Comparison of ENCODE assay signal across 20 cellular contexts in genomic region chr2:207097278-207097677, GRCh38.
DNase-seq lines count a peak whose midpoint lies in the region; ATAC-seq and TF ChIP-seq lines count a peak whose summit lies in the region.
"Had no signal": no experiment of that assay in that cellular context is flagged by ENCODE, and none has a peak within 500 bp of the region (broad histone marks: within the 10 kb centered on the region; RNA-seq: fewer than 3 reads in every experiment).

No MANE protein-coding gene starts in this region.

- DNase-seq in left ventricle myocardium inferior, result no peak
- DNase-seq in right atrium auricular region (ENCODE audit: low spot score), result no peak
- DNase-seq in WTC11 (ENCODE audit: low spot score), result no peak
- no peak for DNase-seq in upper lobe of left lung
- no peak for DNase-seq in foreskin keratinocyte
- DNase-seq: Calu3; CD8-positive, alpha-beta T cell; DMS53; GM23248; MM.1S; NCI-H1092; NCI-H146; NCI-H2081; NCI-H2171 treated with DMSO at 0.1 percent for 48 hours; Peyer's patch had no signal

- H3K9me3 Mint-ChIP-seq in WTC11, result no peaks in the 10 kb centered on the region
- H3K9me3 Mint-ChIP-seq: CD8-positive, alpha-beta T cell had no signal

- peaks cover 79% of the 10 kb centered on the region for H3K4me1 ChIP-seq in left ventricle myocardium inferior
- peaks cover 0 to 39% of the 10 kb centered on the region in 2 donors for H3K4me1 ChIP-seq in right atrium auricular region
- peaks cover 12 to 17% of the 10 kb centered on the region in 2 experiments for H3K4me1 ChIP-seq in neutrophil (ENCODE audit: control insufficient read depth in 1 of 2, insufficient read depth in 1 of 2, low read depth in 1 of 2, low read length in 1 of 2)
- H3K4me1 ChIP-seq in upper lobe of left lung, result peaks cover 4 to 26% (median 13%) of the 10 kb centered on the region in 4 donors
- H3K4me1 ChIP-seq in foreskin keratinocyte, result no peaks in the 10 kb centered on the region
- H3K4me1 ChIP-seq: BLaER1, Peyer's patch had no signal

- H3K27ac ChIP-seq in left ventricle myocardium inferior (replicated peaks) (peak overlapping the region; percentile 78), right atrium auricular region (peak overlapping the region in 1 of 2 donors; percentile 38), neutrophil (peak overlapping the region; percentile 72), upper lobe of left lung (peak overlapping the region in 3 of 4 donors; percentile 17 to 56 (median 27)), foreskin keratinocyte (no peak overlapping the region)
- H3K27ac ChIP-seq: A549, BLaER1, GM23248, Peyer's patch had no signal

- no peak for TF ChIP-seq EP300 in upper lobe of left lung (IDR thresholded peaks at IDR 0.05)

- H3K4me3 Mint-ChIP-seq in WTC11, result no peak overlapping the region
- H3K4me3 Mint-ChIP-seq: CD8-positive, alpha-beta T cell had no signal

- ATAC-seq in WTC11 (no peak), upper lobe of left lung (ENCODE audit: low FRiP score in 2 of 2) (no peak), foreskin keratinocyte (no peak), GM19452 (IDR thresholded peaks at IDR 0.05; ENCODE audit: unreplicated experiment) (no peak)
- ATAC-seq: A549; CD8-positive, alpha-beta T cell; HCT116 had no signal

- H3K36me3 Mint-ChIP-seq in WTC11, result peaks cover 3% of the 10 kb centered on the region; the same call in 1 of the 2 replicates

- H3K27me3 Mint-ChIP-seq in WTC11 (ENCODE audit: low read depth), result no peaks in the 10 kb centered on the region

- H3K4me3 ChIP-seq in left ventricle myocardium inferior, result no peak overlapping the region
- H3K4me3 ChIP-seq in right atrium auricular region, result no peak overlapping the region
- H3K4me3 ChIP-seq in neutrophil (ENCODE audit: low read depth in 1 of 2, low read length in 1 of 2), result no peak overlapping the region
- H3K4me3 ChIP-seq in upper lobe of left lung, result no peak overlapping the region
- H3K4me3 ChIP-seq: A549, BLaER1, GM23248, Peyer's patch had no signal

- H3K27me3 ChIP-seq in left ventricle myocardium inferior (ENCODE audit: low read depth) (no peaks in the 10 kb centered on the region), right atrium auricular region (no peaks in the 10 kb centered on the region), neutrophil (no peaks in the 10 kb centered on the region), upper lobe of left lung (no peaks in the 10 kb centered on the region), foreskin keratinocyte (no peaks in the 10 kb centered on the region)
- H3K27me3 ChIP-seq: BLaER1, Peyer's patch had no signal

- CTCF ChIA-PET in WTC11 (lab: Charles Lee), result no interaction called here

- 64 to 75% methylated on average over 4 of the region's 4 CpGs for WGBS in upper lobe of left lung, 2 donors

- H3K27ac Mint-ChIP-seq in WTC11, result 0 out of 2 replicates have a peak overlapping the region, but pooled peaks have one; percentile 11
- H3K27ac Mint-ChIP-seq: CD8-positive, alpha-beta T cell had no signal

- H3K36me3 ChIP-seq in left ventricle myocardium inferior, result no peaks in the 10 kb centered on the region
- H3K36me3 ChIP-seq in right atrium auricular region, result no peaks in the 10 kb centered on the region
- H3K36me3 ChIP-seq in neutrophil, result peaks cover 15% of the 10 kb centered on the region
- H3K36me3 ChIP-seq in upper lobe of left lung, result peaks cover 0 to 1% (median 0%) of the 10 kb centered on the region in 4 donors
- H3K36me3 ChIP-seq: BLaER1, Peyer's patch had no signal

- intact Hi-C loops in left ventricle myocardium inferior (cut with micrococcal nuclease), result no loop called here

- TF ChIP-seq POLR2A in upper lobe of left lung (IDR thresholded peaks at IDR 0.05), result no peak

- TF ChIP-seq CTCF in left ventricle myocardium inferior (IDR thresholded peaks at IDR 0.05; ENCODE audit: borderline replicate concordance) (no peak), right atrium auricular region (IDR thresholded peaks at IDR 0.05) (no peak), WTC11 (IDR thresholded peaks at IDR 0.05) (no peak), neutrophil (IDR thresholded peaks at IDR 0.05) (no peak), upper lobe of left lung (IDR thresholded peaks at IDR 0.05) (no peak), foreskin keratinocyte (conservative IDR thresholded peaks at IDR 0.05) (no peak)

- no peaks in the 10 kb centered on the region for H3K9me3 ChIP-seq in left ventricle myocardium inferior (replicated peaks)
- no peaks in the 10 kb centered on the region for H3K9me3 ChIP-seq in right atrium auricular region
- H3K9me3 ChIP-seq in neutrophil, result no peaks in the 10 kb centered on the region
- H3K9me3 ChIP-seq in upper lobe of left lung, result no peaks in the 10 kb centered on the region
- H3K9me3 ChIP-seq: A549, Peyer's patch had no signal

- POLR2A ChIA-PET in WTC11 (lab: Charles Lee), result interaction anchor here (0.6 kb wide), 1 partner anchor 740 kb away, joined by 3 read pairs; no protein-coding TSS in a partner anchor

- H3K4me1 Mint-ChIP-seq in WTC11, result peaks cover 44% of the 10 kb centered on the region

TF ChIP-seq in WTC11, 78 proteins besides CTCF, POLR2A, EP300 and RAD21 (continues in another document):
- TF ChIP-seq TCF7 (CRISPR knock-in tag; IDR thresholded peaks at IDR 0.05; ENCODE audit: low read depth), result no peak
- TF ChIP-seq AR (CRISPR knock-in tag; IDR thresholded peaks at IDR 0.05), result no peak
- no peak for TF ChIP-seq SMAD3 (CRISPR knock-in tag; IDR thresholded peaks at IDR 0.05; ENCODE audit: borderline replicate concordance)
- TF ChIP-seq E2F1 (CRISPR knock-in tag; IDR thresholded peaks at IDR 0.05), result no peak
- no peak for TF ChIP-seq GRHL2 (CRISPR knock-in tag; IDR thresholded peaks at IDR 0.05; ENCODE audit: insufficient replicate concordance, severe bottlenecking)
- no peak for TF ChIP-seq CREB1 (CRISPR knock-in tag; IDR thresholded peaks at IDR 0.05)
- no peak for TF ChIP-seq KAT7 (CRISPR knock-in tag; IDR thresholded peaks at IDR 0.05; ENCODE audit: borderline replicate concordance)
- TF ChIP-seq CDX4 (CRISPR knock-in tag; IDR thresholded peaks at IDR 0.05; ENCODE audit: borderline replicate concordance), result no peak
- TF ChIP-seq ZNF219 (CRISPR knock-in tag; IDR thresholded peaks at IDR 0.05; ENCODE audit: borderline replicate concordance), result no peak
- TF ChIP-seq ATF6 (CRISPR knock-in tag; IDR thresholded peaks at IDR 0.05), result no peak
- TF ChIP-seq ZNF232 (CRISPR knock-in tag; IDR thresholded peaks at IDR 0.05), result no peak
- TF ChIP-seq IRF1 (CRISPR knock-in tag; IDR thresholded peaks at IDR 0.05), result no peak
